Comparison of ENCODE assay signal across 26 cellular contexts in genomic region chr22:44930016-44930710, GRCh38.
"Had no signal": no experiment of that assay in that cellular context is flagged by ENCODE, and none has a peak within 500 bp of the region (broad histone marks: within the 10 kb centered on the region; RNA-seq: fewer than 3 reads in every experiment).

No MANE protein-coding gene starts in this region.

- H3K9me3 ChIP-seq: colonic mucosa, gastroesophageal sphincter, lower lobe of right lung, uterus had no signal

- H3K4me3 Mint-ChIP-seq: activated CD4-positive, alpha-beta memory T cell treated with anti-CD3 and anti-CD28 coated beads, Interleukin-2, amount 10 ng/mL, durations not matched to agents 7 days and 5 days; activated CD4-positive, alpha-beta T cell treated with anti-CD3 and anti-CD28 coated beads, Interleukin-2, amount 10 ng/mL, durations not matched to agents 7 days and 5 days; activated naive CD4-positive, alpha-beta T cell treated with anti-CD3 and anti-CD28 coated beads, Interleukin-2, amount 50 U/mL, for 24 hours; activated naive CD8-positive, alpha-beta T cell treated with anti-CD3 and anti-CD28 coated beads, Interleukin-2, amount 50 U/mL, for 24 hours; naive thymus-derived CD8-positive, alpha-beta T cell; stimulated activated memory B cell treated with anti-CD40 and anti-IgM and Interleukin-4, amounts not matched to agents 10 μg/mL and 1 μg/mL and 100 μg/mL, for 72 hours; stimulated activated naive CD8-positive, alpha-beta T cell treated with anti-CD3 and anti-CD28 coated beads, Interleukin-15, amount 100 ng/mL, for 72 hours; type B pancreatic cell had no signal

- H3K36me3 ChIP-seq: colonic mucosa, gastroesophageal sphincter, lower lobe of right lung, uterus had no signal

- ATAC-seq: activated naive CD8-positive, alpha-beta T cell treated with anti-CD3 and anti-CD28 coated beads, Interleukin-2, amount 50 U/mL, for 24 hours; gastroesophageal sphincter; lower lobe of right lung; naive thymus-derived CD8-positive, alpha-beta T cell; sciatic nerve; stimulated activated memory B cell treated with anti-CD40 and anti-IgM and Interleukin-4, amounts not matched to agents 10 μg/mL and 1 μg/mL and 100 μg/mL, for 72 hours; stimulated activated naive CD8-positive, alpha-beta T cell treated with anti-CD3 and anti-CD28 coated beads, Interleukin-15, amount 100 ng/mL, for 72 hours had no signal

- H3K36me3 Mint-ChIP-seq: activated naive CD4-positive, alpha-beta T cell treated with anti-CD3 and anti-CD28 coated beads, Interleukin-2, amount 50 U/mL, for 24 hours; naive thymus-derived CD8-positive, alpha-beta T cell; stimulated activated memory B cell treated with anti-CD40 and anti-IgM and Interleukin-4, amounts not matched to agents 10 μg/mL and 1 μg/mL and 100 μg/mL, for 72 hours had no signal

- H3K27ac Mint-ChIP-seq: activated CD4-positive, alpha-beta memory T cell treated with anti-CD3 and anti-CD28 coated beads, Interleukin-2, amount 10 ng/mL, durations not matched to agents 7 days and 5 days; activated CD4-positive, alpha-beta T cell treated with anti-CD3 and anti-CD28 coated beads, Interleukin-2, amount 10 ng/mL, durations not matched to agents 7 days and 5 days; activated naive CD4-positive, alpha-beta T cell treated with anti-CD3 and anti-CD28 coated beads, Interleukin-2, amount 50 U/mL, for 24 hours; activated naive CD8-positive, alpha-beta T cell treated with anti-CD3 and anti-CD28 coated beads, Interleukin-2, amount 50 U/mL, for 24 hours; activated T-helper 2 cell treated with anti-CD3 and anti-CD28 coated beads, Interferon-gamma antibody, Interleukin-2, Interleukin-4, amounts not matched to agents 10 μg/mL and 5 μg/mL and 100 μg/mL, durations not matched to agents 14 hours and 24 hours and 36 hours; naive thymus-derived CD8-positive, alpha-beta T cell; stimulated activated memory B cell treated with anti-CD40 and anti-IgM and Interleukin-4, amounts not matched to agents 10 μg/mL and 1 μg/mL and 100 μg/mL, for 72 hours; stimulated activated naive CD8-positive, alpha-beta T cell treated with anti-CD3 and anti-CD28 coated beads, Interleukin-15, amount 100 ng/mL, for 72 hours; type B pancreatic cell had no signal

- FAIRE-seq: bronchial epithelial cell, keratinocyte had no signal

- H3K27me3 Mint-ChIP-seq: activated CD4-positive, alpha-beta memory T cell treated with anti-CD3 and anti-CD28 coated beads, Interleukin-2, amount 10 ng/mL, durations not matched to agents 7 days and 5 days; activated CD4-positive, alpha-beta T cell treated with anti-CD3 and anti-CD28 coated beads, Interleukin-2, amount 10 ng/mL, durations not matched to agents 7 days and 5 days; activated naive CD4-positive, alpha-beta T cell treated with anti-CD3 and anti-CD28 coated beads, Interleukin-2, amount 50 U/mL, for 24 hours; activated naive CD8-positive, alpha-beta T cell treated with anti-CD3 and anti-CD28 coated beads, Interleukin-2, amount 50 U/mL, for 24 hours had no signal

- H3K27me3 ChIP-seq: colonic mucosa, gastroesophageal sphincter, uterus had no signal

- DNase-seq: activated CD4-positive, alpha-beta memory T cell treated with anti-CD3 and anti-CD28 coated beads, Interleukin-2, amount 10 ng/mL, durations not matched to agents 7 days and 5 days; activated CD4-positive, alpha-beta T cell treated with anti-CD3 and anti-CD28 coated beads for 1 hour; activated CD4-positive, alpha-beta T cell treated with anti-CD3 and anti-CD28 coated beads, Interleukin-2, amount 10 ng/mL, durations not matched to agents 7 days and 5 days; activated naive CD8-positive, alpha-beta T cell treated with anti-CD3 and anti-CD28 coated beads, Interleukin-2, amount 50 U/mL, for 24 hours; activated T-cell treated with anti-CD3 and anti-CD28 coated beads, Interleukin-2, amount 50 U/mL, for 48 hours; colonic mucosa; effector CD8-positive, alpha-beta T cell; hippocampal formation; lower lobe of right lung; mesenchymal stem cell; stimulated activated CD4-positive, alpha-beta T cell treated with anti-CD3 and anti-CD28 coated beads, Interleukin-12 subunit alpha, Interleukin-12 subunit beta, amount 100 ng/mL, for 4 hours; stimulated activated CD4-positive, alpha-beta T cell treated with anti-CD3 and anti-CD28 coated beads, Interleukin-4, amount 100 ng/mL, for 4 hours; stimulated activated CD8-positive, alpha-beta memory T cell treated with anti-CD3 and anti-CD28 coated beads, Interleukin-4, amount 100 ng/mL, for 48 hours; stimulated activated naive CD8-positive, alpha-beta T cell treated with anti-CD3 and anti-CD28 coated beads, Interleukin-15, amount 100 ng/mL, for 72 hours; T-helper 2 cell; uterus had no signal

- H3K27ac ChIP-seq: colonic mucosa, gastroesophageal sphincter, lower lobe of right lung, skin epidermis had no signal

- H3K9me3 Mint-ChIP-seq: activated CD4-positive, alpha-beta memory T cell treated with anti-CD3 and anti-CD28 coated beads, Interleukin-2, amount 10 ng/mL, durations not matched to agents 7 days and 5 days; activated CD4-positive, alpha-beta T cell treated with anti-CD3 and anti-CD28 coated beads, Interleukin-2, amount 10 ng/mL, durations not matched to agents 7 days and 5 days; activated naive CD4-positive, alpha-beta T cell treated with anti-CD3 and anti-CD28 coated beads, Interleukin-2, amount 50 U/mL, for 24 hours; activated naive CD8-positive, alpha-beta T cell treated with anti-CD3 and anti-CD28 coated beads, Interleukin-2, amount 50 U/mL, for 24 hours; activated T-helper 2 cell treated with anti-CD3 and anti-CD28 coated beads, Interferon-gamma antibody, Interleukin-2, Interleukin-4, amounts not matched to agents 10 μg/mL and 5 μg/mL and 100 μg/mL, durations not matched to agents 14 hours and 24 hours and 36 hours; naive thymus-derived CD8-positive, alpha-beta T cell; stimulated activated memory B cell treated with anti-CD40 and anti-IgM and Interleukin-4, amounts not matched to agents 10 μg/mL and 1 μg/mL and 100 μg/mL, for 72 hours; stimulated activated naive CD8-positive, alpha-beta T cell treated with anti-CD3 and anti-CD28 coated beads, Interleukin-15, amount 100 ng/mL, for 72 hours; type B pancreatic cell had no signal

- H3K4me1 Mint-ChIP-seq: activated CD4-positive, alpha-beta memory T cell treated with anti-CD3 and anti-CD28 coated beads, Interleukin-2, amount 10 ng/mL, durations not matched to agents 7 days and 5 days; activated CD4-positive, alpha-beta T cell treated with anti-CD3 and anti-CD28 coated beads, Interleukin-2, amount 10 ng/mL, durations not matched to agents 7 days and 5 days; activated naive CD4-positive, alpha-beta T cell treated with anti-CD3 and anti-CD28 coated beads, Interleukin-2, amount 50 U/mL, for 24 hours; activated naive CD8-positive, alpha-beta T cell treated with anti-CD3 and anti-CD28 coated beads, Interleukin-2, amount 50 U/mL, for 24 hours; stimulated activated memory B cell treated with anti-CD40 and anti-IgM and Interleukin-4, amounts not matched to agents 10 μg/mL and 1 μg/mL and 100 μg/mL, for 72 hours; stimulated activated naive CD8-positive, alpha-beta T cell treated with anti-CD3 and anti-CD28 coated beads, Interleukin-15, amount 100 ng/mL, for 72 hours had no signal

- H3K4me3 ChIP-seq: colonic mucosa, gastroesophageal sphincter, lower lobe of right lung, skin epidermis, uterus had no signal
